In genomic region chr14:96049932-96050331, GRCh38 we compare ENCODE assay signal across 23 cellular contexts. TPM values are rescaled to one million over a fixed set of nuclear protein-coding genes. Genes with fewer than 3 reads are reported as not detected.
A peak's percentile ranks its signal among the peaks of the same experiment; 100 is the strongest.
DNase-seq lines count a peak whose midpoint lies in the region; ATAC-seq and TF ChIP-seq lines count a peak whose summit lies in the region.
"Had no signal": no experiment of that assay in that cellular context is flagged by ENCODE, and none has a peak within 500 bp of the region (broad histone marks: within the 10 kb centered on the region; RNA-seq: fewer than 3 reads in every experiment).

No MANE protein-coding gene starts in this region.

- no peak overlapping the region for H2AFZ ChIP-seq in SK-N-SH (ENCODE audit: low read depth)
- H2AFZ ChIP-seq: GM23248 had no signal

- intact Hi-C loops in vagina (cut with DNase I) = no loop called here
- intact Hi-C loops in ovary (cut with DNase I) = no loop called here

- H3K4me3 ChIP-seq in SK-N-SH (ENCODE audit: low read depth in 2 of 2, low read length in 1 of 2) (no peak overlapping the region), fibroblast of the aortic adventitia (ENCODE audit: low read depth, low read length) (no peak overlapping the region), vagina (no peak overlapping the region), ovary (no peak overlapping the region)
- H3K4me3 ChIP-seq: GM12878, GM23248, HAP-1 had no signal

- no peak for TF ChIP-seq EP300 in SK-N-SH (IDR thresholded peaks at IDR 0.05; ENCODE audit: borderline replicate concordance in 1 of 2, low read depth in 1 of 2, low read length in 1 of 2)
- TF ChIP-seq EP300 in ovary (IDR thresholded peaks at IDR 0.05) = no peak

- TF ChIP-seq POLR2A in vagina (IDR thresholded peaks at IDR 0.05) (no peak), ovary (IDR thresholded peaks at IDR 0.05) (no peak)

- peak overlapping the region in 1 of 2 experiments; percentile 71; a peak in 2 of 4 replicates for H3K27ac ChIP-seq in SK-N-SH (ENCODE audit: low read depth in 2 of 2, low read length in 1 of 2)
- H3K27ac ChIP-seq in vagina = peak overlapping the region; percentile 16
- H3K27ac ChIP-seq in ovary = no peak overlapping the region
- H3K27ac ChIP-seq: GM23248 had no signal

- ATAC-seq in SK-N-SH treated with all-trans-retinoic acid at 6 μM for 48 hours = no peak
- no peak for ATAC-seq in HG03571 (IDR thresholded peaks at IDR 0.05; ENCODE audit: unreplicated experiment)
- ATAC-seq: GM12878 had no signal

- CTCF ChIA-PET in SK-N-SH (lab: Yijun Ruan, JAX) = interaction anchor here (1.5 to 3.5 kb wide), 3 partner anchors 10 to 51 kb away, joined by 5 to 11 read pairs (median 7); no protein-coding TSS in a partner anchor

- no peak overlapping the region for H3K4me2 ChIP-seq in SK-N-SH

- H3K4me1 ChIP-seq in SK-N-SH (ENCODE audit: control insufficient read depth in 1 of 2, insufficient read depth in 2 of 2, low read depth in 1 of 2, low read length in 1 of 2) = peaks cover 10 to 56% of the 10 kb centered on the region in 2 experiments; a peak in 3 of 4 replicates
- peaks cover 41% of the 10 kb centered on the region for H3K4me1 ChIP-seq in vagina
- no peaks in the 10 kb centered on the region for H3K4me1 ChIP-seq in ovary (ENCODE audit: insufficient read depth)
- H3K4me1 ChIP-seq: HAP-1 had no signal

- H3K9me3 Mint-ChIP-seq in nephron = peaks cover 2% of the 10 kb centered on the region
- H3K9me3 Mint-ChIP-seq: CD8-positive, alpha-beta memory T cell; HFFc6 had no signal

- H3F3A ChIP-seq in SK-N-SH (replicated peaks; ENCODE audit: insufficient read depth) = no peaks in the 10 kb centered on the region

- H3K4me1 Mint-ChIP-seq in nephron = peaks cover 43% of the 10 kb centered on the region
- H3K4me1 Mint-ChIP-seq: B cell; CD4-positive, CD25-positive, alpha-beta regulatory T cell; CD8-positive, alpha-beta memory T cell had no signal

- peaks cover 14% of the 10 kb centered on the region for H3K36me3 Mint-ChIP-seq in nephron (ENCODE audit: low read depth)
- H3K36me3 Mint-ChIP-seq: CD4-positive, CD25-positive, alpha-beta regulatory T cell; CD8-positive, alpha-beta memory T cell had no signal

- no peak overlapping the region for H3K4me3 Mint-ChIP-seq in nephron
- H3K4me3 Mint-ChIP-seq: B cell; CD4-positive, CD25-positive, alpha-beta regulatory T cell; CD8-positive, alpha-beta memory T cell; HFFc6 had no signal

- H3K9ac ChIP-seq in SK-N-SH = no peak overlapping the region
- H3K9ac ChIP-seq: GM23248 had no signal

- H3K9me3 ChIP-seq in SK-N-SH = no peaks in the 10 kb centered on the region
- H3K9me3 ChIP-seq in vagina = no peaks in the 10 kb centered on the region
- H3K9me3 ChIP-seq in ovary = no peaks in the 10 kb centered on the region
- H3K9me3 ChIP-seq: HAP-1 had no signal

- no peaks in the 10 kb centered on the region for H3K27me3 ChIP-seq in SK-N-SH (ENCODE audit: insufficient read depth)
- H3K27me3 ChIP-seq in vagina = no peaks in the 10 kb centered on the region
- H3K27me3 ChIP-seq in ovary = no peaks in the 10 kb centered on the region

- DNase-seq in SK-N-SH = no peak
- peak; percentile 58 for DNase-seq in fibroblast of the aortic adventitia (ENCODE audit: low read depth)
- DNase-seq in vagina (ENCODE audit: extremely low spot score in 2 of 2) = no peak
- no peak for DNase-seq in ovary
- DNase-seq in iPS-NIHi11 (ENCODE audit: low spot score) = no peak
- DNase-seq: 8988T; C1 segment of cervical spinal cord; CD4-positive, CD25-positive, alpha-beta regulatory T cell; CD8-positive, alpha-beta memory T cell; COR-L47; DMS 273 treated with DMSO at 0.1 percent for 48 hours; DMS53; DND-41; EL; GM23248; HFFc6 had no signal

- no peaks in the 10 kb centered on the region for H3K36me3 ChIP-seq in SK-N-SH (replicated peaks in 1 of 2; ENCODE audit: control insufficient read depth in 1 of 2, insufficient read depth in 2 of 2, low read length in 1 of 2)
- no peaks in the 10 kb centered on the region for H3K36me3 ChIP-seq in vagina
- H3K36me3 ChIP-seq in ovary = no peaks in the 10 kb centered on the region
- H3K36me3 ChIP-seq: HAP-1 had no signal

- no peak for TF ChIP-seq RAD21 in SK-N-SH (IDR thresholded peaks at IDR 0.05; ENCODE audit: low read length)

- POLR2A ChIA-PET in SK-N-SH (lab: Yijun Ruan, JAX) = no interaction called here

- no peaks in the 10 kb centered on the region; the same call in 1 of the 2 replicates for H4K20me1 ChIP-seq in SK-N-SH (ENCODE audit: insufficient read depth)

- peak overlapping the region; percentile 45 to 83 (median 65) for H3K27ac Mint-ChIP-seq in nephron
- H3K27ac Mint-ChIP-seq: B cell; CD4-positive, CD25-positive, alpha-beta regulatory T cell; HFFc6 had no signal

- no peaks in the 10 kb centered on the region for H3K9me2 ChIP-seq in SK-N-SH

- H3K79me2 ChIP-seq in SK-N-SH (ENCODE audit: insufficient read depth) = peaks cover 24% of the 10 kb centered on the region

- TF ChIP-seq CTCF in SK-N-SH (IDR thresholded peaks at IDR 0.05) (no peak), fibroblast of the aortic adventitia (IDR thresholded peaks at IDR 0.05; ENCODE audit: insufficient read depth, low read length) (no peak), nephron (IDR thresholded peaks at IDR 0.05; ENCODE audit: unreplicated experiment in 3 of 3) (no peak), vagina (IDR thresholded peaks at IDR 0.05) (no peak), ovary (IDR thresholded peaks at IDR 0.05) (no peak)

- no peaks in the 10 kb centered on the region for H3K27me3 Mint-ChIP-seq in nephron (ENCODE audit: low read depth)

TF ChIP-seq in SK-N-SH, 30 proteins besides CTCF, POLR2A, EP300 and RAD21 (continues in another document):
- TF ChIP-seq MAX (IDR thresholded peaks at IDR 0.05; ENCODE audit: low read depth) (no peak), JUND (IDR thresholded peaks at IDR 0.05) (no peak), MEF2A (IDR thresholded peaks at IDR 0.05; ENCODE audit: borderline replicate concordance, low read depth) (no peak), PBX3 (IDR thresholded peaks at IDR 0.05) (peak; percentile 58)

TF ChIP-seq in SK-N-SH treated with all-trans-retinoic acid at 6 μM for 48 hours, 23 proteins besides CTCF, POLR2A, EP300 and RAD21:
- TF ChIP-seq TCF4 (CRISPR knock-in tag; IDR thresholded peaks at IDR 0.05; ENCODE audit: borderline replicate concordance) = no peak
- no peak for TF ChIP-seq ZFP30 (CRISPR knock-in tag; IDR thresholded peaks at IDR 0.05)
- TF ChIP-seq OSR1 (CRISPR knock-in tag; IDR thresholded peaks at IDR 0.05) = no peak
- TF ChIP-seq ARNTL (CRISPR knock-in tag; IDR thresholded peaks at IDR 0.05; ENCODE audit: borderline replicate concordance, low read depth) = no peak
- no peak for TF ChIP-seq ZNF565 (CRISPR knock-in tag; conservative IDR thresholded peaks at IDR 0.05; ENCODE audit: low read depth)
- TF ChIP-seq ISL1 (CRISPR knock-in tag; IDR thresholded peaks at IDR 0.05) = no peak
- no peak for TF ChIP-seq SNAI2 (CRISPR knock-in tag; IDR thresholded peaks at IDR 0.05)

RNA-seq across cellular contexts. Expression of gene C14orf132, which starts 10.8 kb away (rescaled TPM):
- polyA plus RNA-seq in SK-N-SH (2012; rRNA removed) (5.5 and 7.1 TPM in 2 replicates), ovary (10 to 100 TPM in 1 of 2 donors, 1 to 10 TPM in 1; 6.0 to 20.3 TPM)
- polyA plus RNA-seq in SK-N-SH (2012; cell fraction: cytosol; rRNA removed) = 5.4 and 6.5 TPM in 2 replicates
- 7.6 and 8.7 TPM in 2 replicates for polyA plus RNA-seq in SK-N-SH (2012; cell fraction: nucleus; rRNA removed)
- total RNA-seq in fibroblast of the aortic adventitia (ENCODE audit: low replicate concordance) (25.5 and 32.6 TPM in 2 replicates), vagina (12.0 TPM), ovary (10 to 100 TPM in 1 of 7 donors, 1 to 10 TPM in 6; 3.9 to 17.5 (median 7.7) TPM)
- total RNA-seq: HT-29 had no signal
